ENCODE assay signal across 12 cellular contexts in the genomic region with DNA sequence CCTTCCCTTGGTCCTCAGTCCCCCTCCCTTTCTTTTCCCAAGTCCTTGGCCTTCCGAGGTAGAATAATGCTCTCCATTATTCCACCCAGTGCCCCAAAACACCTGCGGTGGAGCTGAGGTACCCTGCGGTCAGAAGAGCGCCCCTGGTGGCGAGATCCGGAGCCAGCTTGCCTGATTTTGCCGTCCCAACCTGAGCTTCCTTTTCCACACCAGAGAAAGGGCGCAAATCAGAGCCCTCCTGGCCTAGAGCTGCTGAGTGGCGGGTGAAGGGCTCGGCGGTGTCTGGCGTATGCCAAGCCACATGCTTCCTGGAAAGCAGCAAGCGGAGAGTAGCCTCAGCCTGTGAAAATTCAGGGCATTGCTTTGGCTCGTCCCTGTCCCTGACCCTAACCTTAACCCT. TPM values are rescaled to one million over a fixed set of nuclear protein-coding genes. Genes with fewer than 3 reads are reported as not detected.
A peak's percentile ranks its signal among the peaks of the same experiment; 100 is the strongest.
DNase-seq lines count a peak whose midpoint lies in the region; ATAC-seq and TF ChIP-seq lines count a peak whose summit lies in the region.
"Had no signal": no experiment of that assay in that cellular context is flagged by ENCODE, and none has a peak within 500 bp of the region (broad histone marks: within the 10 kb centered on the region; RNA-seq: fewer than 3 reads in every experiment).

No MANE protein-coding gene starts in this region.

- no peaks in the 10 kb centered on the region for H3F3A ChIP-seq in OCI-LY1 (ENCODE audit: insufficient read depth, low read length)

- no peak overlapping the region for H3K9ac ChIP-seq in OCI-LY1 (ENCODE audit: low read length)

- H3K27me3 Mint-ChIP-seq in neural crest cell (ENCODE audit: low read depth): no peaks in the 10 kb centered on the region

- H3K36me3 Mint-ChIP-seq in neural crest cell (ENCODE audit: low read depth): no peaks in the 10 kb centered on the region

- no peaks in the 10 kb centered on the region for H3K9me2 ChIP-seq in OCI-LY1 (ENCODE audit: low read depth, low read length)

- no peak for TF ChIP-seq POLR2A in erythroblast (IDR thresholded peaks at IDR 0.05; ENCODE audit: low read length)
- TF ChIP-seq POLR2A in GM18505 (IDR thresholded peaks at IDR 0.05; ENCODE audit: borderline replicate concordance, extremely low read depth, insufficient read depth, insufficient read length): no peak

- H3K9me3 ChIP-seq in OCI-LY1 (ENCODE audit: low read length): no peaks in the 10 kb centered on the region
- H3K9me3 ChIP-seq: pancreas had no signal

- H3K9me3 Mint-ChIP-seq in neural crest cell: no peaks in the 10 kb centered on the region

- H4K20me1 ChIP-seq in OCI-LY1 (ENCODE audit: insufficient read depth, low read length): no peaks in the 10 kb centered on the region

- H3K4me3 ChIP-seq in OCI-LY1 (ENCODE audit: low read depth, low read length, poor library complexity, severe bottlenecking): no peak overlapping the region
- H3K4me3 ChIP-seq: pancreas, SK-N-MC had no signal

- DNase-seq in ELF-1 (ENCODE audit: low read depth, low spot score) (peak; percentile 83), erythroblast (lab: John Stamatoyannopoulos, UW) (peak; percentile 9 to 32), neural crest cell (ENCODE audit: low read depth, low spot score) (no peak), HT-29 (ENCODE audit: low spot score) (no peak)
- DNase-seq: NCI-H1930, pancreas had no signal

- no peaks in the 10 kb centered on the region for H3K27me3 ChIP-seq in OCI-LY1 (ENCODE audit: insufficient read depth, low read length)
- H3K27me3 ChIP-seq: pancreas had no signal

- TF ChIP-seq CTCF in OCI-LY1 (IDR thresholded peaks at IDR 0.05; ENCODE audit: low read length): peak; percentile 47
- peak; percentile 56 for TF ChIP-seq CTCF in neural crest cell (conservative IDR thresholded peaks at IDR 0.05)

- no peaks in the 10 kb centered on the region for H3K79me2 ChIP-seq in OCI-LY1 (ENCODE audit: insufficient read depth, low read length)

- H3K4me1 Mint-ChIP-seq in neural crest cell: peaks cover 19% of the 10 kb centered on the region

- no peak overlapping the region for H3K27ac Mint-ChIP-seq in neural crest cell (ENCODE audit: unreplicated experiment)

- H3K4me2 ChIP-seq in OCI-LY1 (ENCODE audit: low read length): peak overlapping the region; percentile 26

- no peak overlapping the region for H3K4me3 Mint-ChIP-seq in neural crest cell
- H3K4me3 Mint-ChIP-seq: central memory CD8-positive, alpha-beta T cell had no signal

- H3K4me1 ChIP-seq in OCI-LY1 (ENCODE audit: insufficient read depth, low read length, severe bottlenecking): no peaks in the 10 kb centered on the region
- H3K4me1 ChIP-seq: pancreas had no signal

- ATAC-seq in HG02973 (IDR thresholded peaks at IDR 0.05; ENCODE audit: unreplicated experiment) (no peak), GM19351 (IDR thresholded peaks at IDR 0.05; ENCODE audit: unreplicated experiment) (no peak), GM18505 (IDR thresholded peaks at IDR 0.05; ENCODE audit: unreplicated experiment) (no peak)
- ATAC-seq: pancreas had no signal

- H2AFZ ChIP-seq in OCI-LY1 (ENCODE audit: low read length): no peak overlapping the region

- H3K36me3 ChIP-seq in OCI-LY1 (ENCODE audit: insufficient read depth, low read length): no peaks in the 10 kb centered on the region
- H3K36me3 ChIP-seq: pancreas had no signal

- H3K27ac ChIP-seq in OCI-LY1 (ENCODE audit: low read depth, low read length, poor library complexity, severe bottlenecking): no peak overlapping the region
- H3K27ac ChIP-seq: pancreas, SK-N-MC had no signal

RNA-seq across cellular contexts. Expression of a gene that starts 21.1 kb away (rescaled TPM):
- not detected in 2 replicates for total RNA-seq in neural crest cell
- total RNA-seq in HT-29 (2014; rRNA removed; shearing (Covaris generic)): not detected in 2 replicates
- total RNA-seq: pancreas had no signal

Comparison
In these comparisons a context has a peak if more than half of its experiments do, and no peak if none do; other contexts are left out.
1. DNase-seq: peak in ELF-1 (single experiment) and erythroblast (2 of 2); none in neural crest cell (single experiment) and HT-29 (single experiment).